Comparison of ENCODE assay signal across 21 cellular contexts in the genomic region with DNA sequence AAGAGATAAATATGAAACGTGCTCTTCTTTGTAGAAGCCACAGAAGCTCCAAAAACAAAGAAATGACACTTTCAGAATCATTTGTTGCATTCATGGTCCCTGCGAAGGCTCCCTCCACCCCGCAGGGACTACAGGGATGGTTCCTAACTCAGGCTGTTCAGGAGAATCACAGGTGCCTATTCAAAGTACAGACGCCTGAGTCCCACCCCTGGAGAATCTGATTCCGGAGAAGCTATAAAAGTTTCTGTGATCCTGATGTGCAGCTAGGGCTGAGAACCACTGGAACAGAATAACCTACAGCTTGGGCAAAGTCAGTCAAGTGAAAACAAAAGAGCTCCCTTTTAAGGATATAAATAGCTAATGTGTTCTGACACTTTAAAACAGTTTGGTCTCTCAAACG.
DNase-seq lines count a peak whose midpoint lies in the region; ATAC-seq, FAIRE-seq and TF ChIP-seq lines count a peak whose summit lies in the region.
"Had no signal": no experiment of that assay in that cellular context is flagged by ENCODE, and none has a peak within 500 bp of the region (broad histone marks: within the 10 kb centered on the region; RNA-seq: fewer than 3 reads in every experiment).

No MANE protein-coding gene starts in this region.

- H3K27me3 ChIP-seq in GM23338 (ENCODE audit: insufficient read depth) (no peaks in the 10 kb centered on the region), colonic mucosa (no peaks in the 10 kb centered on the region), pancreas (no peaks in the 10 kb centered on the region)
- H3K27me3 ChIP-seq: tibial artery had no signal

- no peaks in the 10 kb centered on the region for H3K27me3 Mint-ChIP-seq in GM23338 (ENCODE audit: insufficient read depth, low read depth, poor library complexity)
- H3K27me3 Mint-ChIP-seq: activated B cell treated with CpG ODN at 0.5 μM for 24 hours; activated CD8-positive, alpha-beta memory T cell treated with anti-CD3 and anti-CD28 coated beads, Interleukin-2, amount 10 ng/mL, durations not matched to agents 7 days and 5 days; effector memory CD8-positive, alpha-beta T cell; T-helper 17 cell had no signal

- DNase-seq in GM23338 (ENCODE audit: low spot score) (no peak), HT-29 (ENCODE audit: low spot score) (peak; percentile 25), colonic mucosa (peak; percentile 28), pancreas (no peak), HuH-7 (ENCODE audit: low spot score) (no peak), NCI-H510A treated with DMSO at 0.1 percent for 48 hours (lab: John Stamatoyannopoulos, UW) (no peak), anterior cingulate cortex (lab: John Stamatoyannopoulos, UW) (no peak)
- DNase-seq: activated B cell treated with CpG ODN at 0.5 μM for 24 hours; activated CD8-positive, alpha-beta memory T cell treated with anti-CD3 and anti-CD28 coated beads, Interleukin-2, amount 10 ng/mL, durations not matched to agents 7 days and 5 days; activated gamma-delta T cell; Caco-2; effector memory CD8-positive, alpha-beta T cell; left ventricle myocardium superior; NCI-H1105 treated with DMSO at 0.1 percent for 48 hours; NCI-H748 treated with DMSO at 0.1 percent for 48 hours; ovary; PC-9; stimulated activated naive CD4-positive, alpha-beta T cell; T-helper 17 cell; tibial artery had no signal

- no peak for FAIRE-seq in pancreas (lab: Jason Lieb, UNC)

- no peak overlapping the region for H3K9ac ChIP-seq in colonic mucosa (ENCODE audit: low read depth in 2 of 2, low read length in 2 of 2)

- no peaks in the 10 kb centered on the region for H3F3A ChIP-seq in GM23338 (replicated peaks; ENCODE audit: low read depth)

- H3K27ac Mint-ChIP-seq in GM23338 = no peak overlapping the region
- H3K27ac Mint-ChIP-seq: activated B cell treated with CpG ODN at 0.5 μM for 24 hours; activated CD8-positive, alpha-beta memory T cell treated with anti-CD3 and anti-CD28 coated beads, Interleukin-2, amount 10 ng/mL, durations not matched to agents 7 days and 5 days; T-helper 17 cell had no signal

- H3K79me2 ChIP-seq in GM23338 (replicated peaks; ENCODE audit: insufficient read depth) = no peaks in the 10 kb centered on the region

- no peaks in the 10 kb centered on the region for H3K9me3 Mint-ChIP-seq in GM23338
- H3K9me3 Mint-ChIP-seq: activated B cell treated with CpG ODN at 0.5 μM for 24 hours; effector memory CD8-positive, alpha-beta T cell had no signal

- no peak for TF ChIP-seq CTCF in GM23338 (conservative IDR thresholded peaks at IDR 0.05; ENCODE audit: low read depth in 2 of 2)
- TF ChIP-seq CTCF in colonic mucosa (IDR thresholded peaks at IDR 0.05) = no peak
- TF ChIP-seq CTCF in pancreas (IDR thresholded peaks at IDR 0.05) = no peak

- H3K4me3 ChIP-seq in GM23338 = no peak overlapping the region
- H3K4me3 ChIP-seq in colonic mucosa = no peak overlapping the region
- no peak overlapping the region for H3K4me3 ChIP-seq in pancreas
- H3K4me3 ChIP-seq: ovary, PC-9, tibial artery had no signal

- 23 to 32% methylated on average over 6 of the region's 6 CpGs for WGBS in pancreas, 2 donors

- no peak overlapping the region for H3K4me2 ChIP-seq in GM23338
- H3K4me2 ChIP-seq: PC-9 had no signal

- H3K27ac ChIP-seq in GM23338 (ENCODE audit: low read depth) (no peak overlapping the region), colonic mucosa (no peak overlapping the region), pancreas (no peak overlapping the region)
- H3K27ac ChIP-seq: ovary, PC-9, tibial artery had no signal

- H3K36me3 Mint-ChIP-seq in GM23338 (ENCODE audit: low read depth) = no peaks in the 10 kb centered on the region
- H3K36me3 Mint-ChIP-seq: activated CD8-positive, alpha-beta memory T cell treated with anti-CD3 and anti-CD28 coated beads, Interleukin-2, amount 10 ng/mL, durations not matched to agents 7 days and 5 days had no signal

- ATAC-seq in GM23338 = peak; percentile 67
- peak in 3 of 4 donors; percentile 19 to 45 (median 25) for ATAC-seq in pancreas
- ATAC-seq: activated CD8-positive, alpha-beta memory T cell treated with anti-CD3 and anti-CD28 coated beads, Interleukin-2, amount 10 ng/mL, durations not matched to agents 7 days and 5 days; effector memory CD8-positive, alpha-beta T cell; left ventricle myocardium superior; sciatic nerve; T-helper 17 cell had no signal

- intact Hi-C loops in colonic mucosa (cut with DNase I) = no loop called here
- intact Hi-C loops in pancreas (cut with DNase I) = no loop called here

- H2AFZ ChIP-seq in GM23338 = no peak overlapping the region; the same call in 1 of the 2 replicates
- H2AFZ ChIP-seq: PC-9 had no signal

- no peaks in the 10 kb centered on the region for H3K9me3 ChIP-seq in colonic mucosa
- H3K9me3 ChIP-seq in pancreas = no peaks in the 10 kb centered on the region
- H3K9me3 ChIP-seq: Caco-2, ovary, tibial artery had no signal

- H4K20me1 ChIP-seq in GM23338 (replicated peaks; ENCODE audit: insufficient read depth) = no peaks in the 10 kb centered on the region

- no peak overlapping the region for H3K4me3 Mint-ChIP-seq in GM23338
- H3K4me3 Mint-ChIP-seq: activated B cell treated with CpG ODN at 0.5 μM for 24 hours; activated CD8-positive, alpha-beta memory T cell treated with anti-CD3 and anti-CD28 coated beads, Interleukin-2, amount 10 ng/mL, durations not matched to agents 7 days and 5 days; effector memory CD8-positive, alpha-beta T cell; T-helper 17 cell had no signal

- H3K9me2 ChIP-seq in GM23338 (ENCODE audit: insufficient read depth) = no peaks in the 10 kb centered on the region

- peaks cover 3% of the 10 kb centered on the region; the same call in 1 of the 3 replicates for H3K4me1 Mint-ChIP-seq in GM23338
- H3K4me1 Mint-ChIP-seq: activated B cell treated with CpG ODN at 0.5 μM for 24 hours, T-helper 17 cell had no signal

- H3K36me3 ChIP-seq in GM23338 (ENCODE audit: insufficient read depth) (no peaks in the 10 kb centered on the region), colonic mucosa (no peaks in the 10 kb centered on the region), pancreas (no peaks in the 10 kb centered on the region)
- H3K36me3 ChIP-seq: ovary, tibial artery had no signal

- no peaks in the 10 kb centered on the region; the same call in 1 of the 2 replicates for H3K4me1 ChIP-seq in GM23338 (ENCODE audit: insufficient read depth)
- H3K4me1 ChIP-seq in colonic mucosa = no peaks in the 10 kb centered on the region
- H3K4me1 ChIP-seq in pancreas = no peaks in the 10 kb centered on the region
- H3K4me1 ChIP-seq: Caco-2 had no signal

TF ChIP-seq in GM23338, 12 proteins besides CTCF, POLR2A, EP300 and RAD21:
- no peak for TF ChIP-seq ZNF331 (CRISPR knock-in tag; IDR thresholded peaks at IDR 0.05; ENCODE audit: low read depth)
- TF ChIP-seq ZNF114 (CRISPR knock-in tag; IDR thresholded peaks at IDR 0.05) = no peak

Comparison
In these comparisons a context has a peak if more than half of its experiments do, and no peak if none do; other contexts are left out.
1. DNase-seq: peak in HT-29 (single experiment) and colonic mucosa (single experiment); none in GM23338 (single experiment), pancreas (0 of 6), HuH-7 (single experiment), NCI-H510A treated with DMSO at 0.1 percent for 48 hours (single experiment) and anterior cingulate cortex (0 of 58).